Comparison of ENCODE assay signal across 14 cellular contexts in genomic region chr11:129637473-129637872, GRCh38.
A peak's percentile ranks its signal among the peaks of the same experiment; 100 is the strongest.
DNase-seq lines count a peak whose midpoint lies in the region; ATAC-seq lines count a peak whose summit lies in the region.
"Had no signal": no experiment of that assay in that cellular context is flagged by ENCODE, and none has a peak within 500 bp of the region (broad histone marks: within the 10 kb centered on the region; RNA-seq: fewer than 3 reads in every experiment).

No MANE protein-coding gene starts in this region.

- H3K23ac ChIP-seq in mesenchymal stem cell (ENCODE audit: low read length in 2 of 2) = no peak overlapping the region

- H2BK12ac ChIP-seq in mesenchymal stem cell (ENCODE audit: low read length in 2 of 2) = peak overlapping the region in 1 of 2 experiments; percentile 3

- H3K4me1 Mint-ChIP-seq in activated CD4-positive, alpha-beta T cell treated with anti-CD3 and anti-CD28 coated beads for 36 hours = peaks cover 57% of the 10 kb centered on the region
- peaks cover 16% of the 10 kb centered on the region for H3K4me1 Mint-ChIP-seq in activated naive CD8-positive, alpha-beta T cell (ENCODE audit: low read depth)
- H3K4me1 Mint-ChIP-seq: IgD-negative memory B cell had no signal

- no peaks in the 10 kb centered on the region for H3K36me3 ChIP-seq in mesenchymal stem cell (ENCODE audit: control insufficient read depth in 1 of 2, insufficient read depth in 2 of 2, low read depth in 1 of 2, low read length in 2 of 2)
- H3K36me3 ChIP-seq: gastrocnemius medialis had no signal

- peak overlapping the region in 1 of 2 experiments; percentile 48 for H3K18ac ChIP-seq in mesenchymal stem cell (ENCODE audit: low read depth in 1 of 2, low read length in 2 of 2)

- H3K27ac ChIP-seq in mesenchymal stem cell (ENCODE audit: low read length, poor library complexity, severe bottlenecking) = no peak overlapping the region
- H3K27ac ChIP-seq: dorsolateral prefrontal cortex, gastrocnemius medialis had no signal

- H3K9ac ChIP-seq in mesenchymal stem cell (ENCODE audit: low read length) = no peak overlapping the region

- CTCF ChIA-PET in activated CD4-positive, alpha-beta T cell treated with anti-CD3 and anti-CD28 coated beads for 36 hours (lab: Charles Lee) = interaction anchor here (0.7 to 1.1 kb wide), 3 partner anchors 57 to 113 kb away, joined by 3 read pairs; no protein-coding TSS in a partner anchor

- H3K9me3 Mint-ChIP-seq in activated CD4-positive, alpha-beta T cell treated with anti-CD3 and anti-CD28 coated beads for 36 hours (ENCODE audit: low read depth) = peaks cover 3% of the 10 kb centered on the region
- H3K9me3 Mint-ChIP-seq in activated naive CD8-positive, alpha-beta T cell (ENCODE audit: low read depth) = no peaks in the 10 kb centered on the region

- intact Hi-C loops in activated CD4-positive, alpha-beta T cell treated with anti-CD3 and anti-CD28 coated beads for 36 hours (cut with DNase I, micrococcal nuclease) = no loop called here

- H2AFZ ChIP-seq in mesenchymal stem cell (ENCODE audit: low read depth, low read length) = no peak overlapping the region

- DNase-seq in activated CD4-positive, alpha-beta T cell treated with anti-CD3 and anti-CD28 coated beads for 36 hours = no peak
- no peak for DNase-seq in activated CD4-positive, alpha-beta T cell treated with anti-CD3 and anti-CD28 coated beads, Interleukin-2, amount 50 U/mL, for 48 hours
- DNase-seq in MV-4-11 (lab: John Stamatoyannopoulos, UW) = peak; percentile 12
- DNase-seq in mesenchymal stem cell = peak; percentile 63
- DNase-seq in SKM-1 (lab: John Stamatoyannopoulos, UW; ENCODE audit: unreplicated experiment) = no peak
- DNase-seq: activated CD4-positive, alpha-beta T cell treated with anti-CD3 and anti-CD28 coated beads, Interleukin-2, amount 10 ng/mL, durations not matched to agents 7 days and 5 days; dorsolateral prefrontal cortex; gastrocnemius medialis; islet precursor cell; NCI-H2029 had no signal

- H3K4me1 ChIP-seq in mesenchymal stem cell (ENCODE audit: control insufficient read depth, insufficient read depth, low read depth, low read length) = peaks cover 9% of the 10 kb centered on the region
- H3K4me1 ChIP-seq: gastrocnemius medialis had no signal

- no peak overlapping the region for H2AK5ac ChIP-seq in mesenchymal stem cell (ENCODE audit: low read length, severe bottlenecking)

- no peak overlapping the region for H3K14ac ChIP-seq in mesenchymal stem cell (ENCODE audit: low read length in 2 of 2)

- peak overlapping the region; percentile 89 for H3K27ac Mint-ChIP-seq in activated CD4-positive, alpha-beta T cell treated with anti-CD3 and anti-CD28 coated beads for 36 hours
- peak overlapping the region; percentile 29 for H3K27ac Mint-ChIP-seq in activated naive CD8-positive, alpha-beta T cell
- H3K27ac Mint-ChIP-seq: activated CD4-positive, alpha-beta T cell treated with anti-CD3 and anti-CD28 coated beads, Interleukin-2, amount 10 ng/mL, durations not matched to agents 7 days and 5 days; IgD-negative memory B cell had no signal

- H4K8ac ChIP-seq in mesenchymal stem cell (ENCODE audit: low read length) = peak overlapping the region; percentile 3

- no peak overlapping the region for H2BK5ac ChIP-seq in mesenchymal stem cell (ENCODE audit: low read depth, low read length, poor library complexity, severe bottlenecking)

- no peak overlapping the region for H2BK15ac ChIP-seq in mesenchymal stem cell (ENCODE audit: low read depth, poor library complexity, severe bottlenecking)

- H4K91ac ChIP-seq in mesenchymal stem cell (ENCODE audit: low read length) = no peak overlapping the region

- no peak overlapping the region for H3K4me3 Mint-ChIP-seq in activated CD4-positive, alpha-beta T cell treated with anti-CD3 and anti-CD28 coated beads for 36 hours
- no peak overlapping the region for H3K4me3 Mint-ChIP-seq in activated naive CD8-positive, alpha-beta T cell
- H3K4me3 Mint-ChIP-seq: activated CD4-positive, alpha-beta T cell treated with anti-CD3 and anti-CD28 coated beads, Interleukin-2, amount 10 ng/mL, durations not matched to agents 7 days and 5 days; IgD-negative memory B cell had no signal

- peaks cover 4% of the 10 kb centered on the region for H3K36me3 Mint-ChIP-seq in activated CD4-positive, alpha-beta T cell treated with anti-CD3 and anti-CD28 coated beads for 36 hours (ENCODE audit: low read depth)
- peaks cover 6% of the 10 kb centered on the region for H3K36me3 Mint-ChIP-seq in activated naive CD8-positive, alpha-beta T cell
- H3K36me3 Mint-ChIP-seq: IgD-negative memory B cell had no signal

- 50% methylated on average over 6 of the region's 6 CpGs for WGBS in mesenchymal stem cell

- POLR2A ChIA-PET in activated CD4-positive, alpha-beta T cell treated with anti-CD3 and anti-CD28 coated beads for 36 hours (lab: Charles Lee) = interaction anchor here (0.9 kb wide), 1 partner anchor 203 kb away, joined by 4 read pairs; no protein-coding TSS in a partner anchor

- H3K4ac ChIP-seq in mesenchymal stem cell (ENCODE audit: low read depth in 1 of 2, low read length in 2 of 2) = no peak overlapping the region

- H3K9me3 ChIP-seq in mesenchymal stem cell (ENCODE audit: control insufficient read depth, low read length) = peaks cover 3% of the 10 kb centered on the region
- H3K9me3 ChIP-seq: gastrocnemius medialis had no signal

- peak; percentile 47 for ATAC-seq in activated CD4-positive, alpha-beta T cell treated with anti-CD3 and anti-CD28 coated beads for 36 hours
- no peak for ATAC-seq in GM21737 (IDR thresholded peaks at IDR 0.05; ENCODE audit: unreplicated experiment)
- ATAC-seq in GM21390 (IDR thresholded peaks at IDR 0.05; ENCODE audit: unreplicated experiment) = no peak
- ATAC-seq: gastrocnemius medialis had no signal

- no peak overlapping the region for H2BK120ac ChIP-seq in mesenchymal stem cell (ENCODE audit: low read depth, low read length)

- no peaks in the 10 kb centered on the region for H3K79me1 ChIP-seq in mesenchymal stem cell (replicated peaks; ENCODE audit: low read length, poor library complexity, severe bottlenecking)

- H3K27me3 ChIP-seq in mesenchymal stem cell (ENCODE audit: control insufficient read depth in 1 of 2, insufficient read depth in 1 of 2, low read length in 2 of 2) = no peaks in the 10 kb centered on the region
- H3K27me3 ChIP-seq: gastrocnemius medialis had no signal

- no peak overlapping the region for H3K4me3 ChIP-seq in mesenchymal stem cell (ENCODE audit: insufficient read depth in 1 of 2, low read depth in 1 of 2, low read length in 2 of 2)
- H3K4me3 ChIP-seq: dorsolateral prefrontal cortex, gastrocnemius medialis had no signal

- peaks cover 3% of the 10 kb centered on the region for H3K27me3 Mint-ChIP-seq in activated CD4-positive, alpha-beta T cell treated with anti-CD3 and anti-CD28 coated beads for 36 hours
- peaks cover 3% of the 10 kb centered on the region for H3K27me3 Mint-ChIP-seq in activated naive CD8-positive, alpha-beta T cell
- H3K27me3 Mint-ChIP-seq: activated CD4-positive, alpha-beta T cell treated with anti-CD3 and anti-CD28 coated beads, Interleukin-2, amount 10 ng/mL, durations not matched to agents 7 days and 5 days had no signal

- no peak overlapping the region for H3K4me2 ChIP-seq in mesenchymal stem cell (ENCODE audit: low read length, poor library complexity, severe bottlenecking)

Comparison
In these comparisons a context has a peak if more than half of its experiments do, and no peak if none do; other contexts are left out.
1. DNase-seq: peak in MV-4-11 (single experiment) and mesenchymal stem cell (single experiment); none in activated CD4-positive, alpha-beta T cell treated with anti-CD3 and anti-CD28 coated beads for 36 hours (single experiment), activated CD4-positive, alpha-beta T cell treated with anti-CD3 and anti-CD28 coated beads, Interleukin-2, amount 50 U/mL, for 48 hours (0 of 2) and SKM-1 (single experiment).